ENCODE assay signal across 29 cellular contexts in genomic region chr6:160330621-160331020, GRCh38. TPM values are rescaled to one million over a fixed set of nuclear protein-coding genes. Genes with fewer than 3 reads are reported as not detected.
"Had no signal": no experiment of that assay in that cellular context is flagged by ENCODE, and none has a peak within 500 bp of the region (broad histone marks: within the 10 kb centered on the region; RNA-seq: fewer than 3 reads in every experiment).

No MANE protein-coding gene starts in this region.

- H3K27me3 ChIP-seq: left lung, right atrium auricular region, testis, transverse colon, upper lobe of right lung, uterus had no signal

- H3K27ac ChIP-seq: epithelial cell of prostate, left lung, prostate gland, right atrium auricular region, testis, transverse colon, upper lobe of right lung, uterus had no signal

- H3K36me3 Mint-ChIP-seq: mesothelial cell of epicardium; naive B cell; stimulated activated effector memory CD8-positive, alpha-beta T cell treated with anti-CD3 and anti-CD28 coated beads, Interleukin-12 subunit alpha, Interleukin-12 subunit beta, amount 100 ng/mL, for 72 hours had no signal

- H3K36me3 ChIP-seq: left lung, prostate gland, right atrium auricular region, transverse colon, upper lobe of right lung, uterus had no signal

- H3K9me3 ChIP-seq: left lung, mucosa of descending colon, prostate gland, right atrium auricular region, testis, transverse colon, upper lobe of right lung, uterus had no signal

- H3K4me3 ChIP-seq: left lung, mucosa of descending colon, prostate gland, right atrium auricular region, testis, transverse colon, upper lobe of right lung, uterus had no signal

- ATAC-seq: esophagus mucosa; left lung; mucosa of descending colon; sciatic nerve; stimulated activated effector memory CD8-positive, alpha-beta T cell treated with anti-CD3 and anti-CD28 coated beads, Interleukin-12 subunit alpha, Interleukin-12 subunit beta, amount 100 ng/mL, for 72 hours; stimulated activated naive CD8-positive, alpha-beta T cell treated with anti-CD3 and anti-CD28 coated beads, Interleukin-15, Interleukin-2, amounts not matched to agents 100 U/mL and 50 U/mL, for 24 hours; upper lobe of right lung had no signal

- H3K27ac Mint-ChIP-seq: mesothelial cell of epicardium; naive B cell; nephron; stimulated activated effector memory CD8-positive, alpha-beta T cell treated with anti-CD3 and anti-CD28 coated beads, Interleukin-12 subunit alpha, Interleukin-12 subunit beta, amount 100 ng/mL, for 72 hours had no signal

- H3K4me1 Mint-ChIP-seq: mesothelial cell of epicardium; naive B cell; stimulated activated effector memory CD8-positive, alpha-beta T cell treated with anti-CD3 and anti-CD28 coated beads, Interleukin-12 subunit alpha, Interleukin-12 subunit beta, amount 100 ng/mL, for 72 hours had no signal

- H3K4me1 ChIP-seq: left lung, prostate gland, right atrium auricular region, testis, transverse colon, upper lobe of right lung, uterus had no signal

- DNase-seq: cerebellar nuclear complex; cortex of kidney; effector CD4-positive, alpha-beta T cell; hypothalamus; kidney; left lung; mesenchymal stem cell; mucosa of descending colon; naive B cell; nucleus accumbens; stimulated activated CD4-positive, alpha-beta T cell treated with anti-CD3 and anti-CD28 coated beads, Interleukin-2, amount 100 ng/mL, for 24 hours; stimulated activated CD4-positive, alpha-beta T cell treated with anti-CD3 and anti-CD28 coated beads, Interleukin-4, amount 100 ng/mL, for 24 hours; stimulated activated naive CD8-positive, alpha-beta T cell treated with anti-CD3 and anti-CD28 coated beads, Interleukin-15, Interleukin-2, amounts not matched to agents 100 U/mL and 50 U/mL, for 24 hours; substantia nigra; testis; transverse colon; upper lobe of right lung; uterus had no signal

- H3K4me3 Mint-ChIP-seq: mesothelial cell of epicardium; naive B cell; nephron; stimulated activated effector memory CD8-positive, alpha-beta T cell treated with anti-CD3 and anti-CD28 coated beads, Interleukin-12 subunit alpha, Interleukin-12 subunit beta, amount 100 ng/mL, for 72 hours had no signal

- H3K9me3 Mint-ChIP-seq: mesothelial cell of epicardium; nephron; stimulated activated effector memory CD8-positive, alpha-beta T cell treated with anti-CD3 and anti-CD28 coated beads, Interleukin-12 subunit alpha, Interleukin-12 subunit beta, amount 100 ng/mL, for 72 hours had no signal

RNA-seq across cellular contexts. Expression of gene SLC22A3, which starts 17.6 kb away (rescaled TPM):
- total RNA-seq: dermis microvascular lymphatic vessel endothelial cell, lung microvascular endothelial cell, osteocyte had no signal
